In the genomic region with DNA sequence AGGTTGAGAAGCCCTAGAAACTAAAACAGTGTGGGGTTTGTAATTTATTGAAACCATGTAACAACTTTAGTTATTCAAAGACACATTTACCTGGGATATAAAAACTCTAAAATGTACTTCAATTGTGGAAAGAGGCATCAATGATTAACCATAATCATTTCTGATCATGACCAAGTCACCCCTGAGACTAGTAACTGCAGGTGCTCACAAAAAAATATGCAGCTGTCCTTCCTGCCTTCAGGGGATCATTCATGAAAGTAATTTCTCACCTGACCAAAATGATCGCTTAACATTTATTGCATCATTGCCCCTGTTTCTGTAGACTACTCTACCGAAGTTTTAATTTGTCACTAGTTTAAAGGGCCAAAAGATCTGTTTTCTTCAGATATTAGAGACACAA, we compare ENCODE assay signal across 1 cellular context.
TF ChIP-seq lines count a peak whose summit lies in the region.

No MANE protein-coding gene starts in this region.

TF ChIP-seq in GM12878, 131 proteins besides CTCF, POLR2A, EP300 and RAD21 (continued from another document):
- TF ChIP-seq, protein P1, sequence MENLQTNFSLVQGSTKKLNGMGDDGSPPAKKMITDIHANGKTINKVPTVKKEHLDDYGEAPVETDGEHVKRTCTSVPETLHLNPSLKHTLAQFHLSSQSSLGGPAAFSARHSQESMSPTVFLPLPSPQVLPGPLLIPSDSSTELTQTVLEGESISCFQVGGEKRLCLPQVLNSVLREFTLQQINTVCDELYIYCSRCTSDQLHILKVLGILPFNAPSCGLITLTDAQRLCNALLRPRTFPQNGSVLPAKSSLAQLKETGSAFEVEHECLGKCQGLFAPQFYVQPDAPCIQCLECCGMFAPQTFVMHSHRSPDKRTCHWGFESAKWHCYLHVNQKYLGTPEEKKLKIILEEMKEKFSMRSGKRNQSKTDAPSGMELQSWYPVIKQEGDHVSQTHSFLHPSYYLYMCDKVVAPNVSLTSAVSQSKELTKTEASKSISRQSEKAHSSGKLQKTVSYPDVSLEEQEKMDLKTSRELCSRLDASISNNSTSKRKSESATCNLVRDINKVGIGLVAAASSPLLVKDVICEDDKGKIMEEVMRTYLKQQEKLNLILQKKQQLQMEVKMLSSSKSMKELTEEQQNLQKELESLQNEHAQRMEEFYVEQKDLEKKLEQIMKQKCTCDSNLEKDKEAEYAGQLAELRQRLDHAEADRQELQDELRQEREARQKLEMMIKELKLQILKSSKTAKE (IDR thresholded peaks at IDR 0.05; ENCODE audit: low read depth, poor library complexity, severe bottlenecking): no peak
- TF ChIP-seq, protein P2, sequence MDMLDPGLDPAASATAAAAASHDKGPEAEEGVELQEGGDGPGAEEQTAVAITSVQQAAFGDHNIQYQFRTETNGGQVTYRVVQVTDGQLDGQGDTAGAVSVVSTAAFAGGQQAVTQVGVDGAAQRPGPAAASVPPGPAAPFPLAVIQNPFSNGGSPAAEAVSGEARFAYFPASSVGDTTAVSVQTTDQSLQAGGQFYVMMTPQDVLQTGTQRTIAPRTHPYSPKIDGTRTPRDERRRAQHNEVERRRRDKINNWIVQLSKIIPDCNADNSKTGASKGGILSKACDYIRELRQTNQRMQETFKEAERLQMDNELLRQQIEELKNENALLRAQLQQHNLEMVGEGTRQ (IDR thresholded peaks at IDR 0.05; ENCODE audit: borderline replicate concordance, low read depth, low read length): no peak
- TF ChIP-seq NR2C2 (IDR thresholded peaks at IDR 0.05; ENCODE audit: borderline replicate concordance, control insufficient read depth, insufficient read length, low read depth) (no peak), DPF2 (IDR thresholded peaks at IDR 0.05) (no peak), ATF7 (IDR thresholded peaks at IDR 0.05; ENCODE audit: low read depth) (no peak), IKZF2 (IDR thresholded peaks at IDR 0.05) (no peak), MEF2A (IDR thresholded peaks at IDR 0.05; ENCODE audit: insufficient read depth, low read depth, low read length) (no peak), SMAD1 (IDR thresholded peaks at IDR 0.05; ENCODE audit: low read depth, partially characterized antibody) (no peak), LARP7 (IDR thresholded peaks at IDR 0.05) (no peak), MYB (IDR thresholded peaks at IDR 0.05; ENCODE audit: borderline replicate concordance, low read depth, low read length) (no peak), SIX5 (IDR thresholded peaks at IDR 0.05; ENCODE audit: low read depth, low read length, severe bottlenecking) (no peak), FOS (IDR thresholded peaks at IDR 0.05; ENCODE audit: borderline replicate concordance, extremely low read depth, insufficient read length) (no peak), ETV6 (conservative IDR thresholded peaks at IDR 0.05 in 1 of 2, IDR thresholded peaks at IDR 0.05 in 1 of 2; ENCODE audit: borderline replicate concordance in 1 of 2, low read depth in 1 of 2) (no peak), EED (IDR thresholded peaks at IDR 0.05; ENCODE audit: low read depth) (no peak)
- TF ChIP-seq, protein P3, sequence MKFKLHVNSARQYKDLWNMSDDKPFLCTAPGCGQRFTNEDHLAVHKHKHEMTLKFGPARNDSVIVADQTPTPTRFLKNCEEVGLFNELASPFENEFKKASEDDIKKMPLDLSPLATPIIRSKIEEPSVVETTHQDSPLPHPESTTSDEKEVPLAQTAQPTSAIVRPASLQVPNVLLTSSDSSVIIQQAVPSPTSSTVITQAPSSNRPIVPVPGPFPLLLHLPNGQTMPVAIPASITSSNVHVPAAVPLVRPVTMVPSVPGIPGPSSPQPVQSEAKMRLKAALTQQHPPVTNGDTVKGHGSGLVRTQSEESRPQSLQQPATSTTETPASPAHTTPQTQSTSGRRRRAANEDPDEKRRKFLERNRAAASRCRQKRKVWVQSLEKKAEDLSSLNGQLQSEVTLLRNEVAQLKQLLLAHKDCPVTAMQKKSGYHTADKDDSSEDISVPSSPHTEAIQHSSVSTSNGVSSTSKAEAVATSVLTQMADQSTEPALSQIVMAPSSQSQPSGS (IDR thresholded peaks at IDR 0.05; ENCODE audit: low read length): no peak
